20 cellular contexts compared by ENCODE assay signal in the genomic region with DNA sequence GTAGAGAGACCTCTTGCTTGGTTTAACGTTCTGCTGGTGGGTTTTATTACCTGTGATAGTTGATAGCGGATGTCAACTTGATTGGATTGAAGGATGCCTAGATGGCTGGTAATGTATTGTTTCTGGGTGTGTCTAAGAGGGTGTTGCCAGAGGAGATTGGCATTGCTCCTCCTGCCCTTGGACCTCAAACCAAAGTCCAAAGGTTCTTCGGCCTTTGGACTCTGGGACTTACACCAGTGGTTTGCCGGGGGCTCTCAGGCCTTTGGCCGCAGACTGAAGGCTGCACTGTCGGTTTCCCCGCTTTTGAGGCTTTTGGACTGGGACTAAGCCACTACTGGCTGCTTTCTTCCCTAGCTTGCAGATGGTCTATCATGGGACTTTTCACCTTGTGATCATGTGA.
"Had no signal": no experiment of that assay in that cellular context is flagged by ENCODE, and none has a peak within 500 bp of the region (broad histone marks: within the 10 kb centered on the region; RNA-seq: fewer than 3 reads in every experiment).

No MANE protein-coding gene starts in this region.

- FAIRE-seq: K562, RCC 7860 had no signal

- H3K27ac Mint-ChIP-seq: IgD-negative memory B cell had no signal

- H3K4me3 ChIP-seq: K562 had no signal

- H3K9me3 ChIP-seq: SK-N-SH had no signal

- H3K9ac ChIP-seq: KMS-11, SK-N-SH had no signal

- DNase-seq: Kasumi-1, MM.1S, NCI-H1092 treated with DMSO at 0.1 percent for 48 hours, NCI-H1436, NCI-H187, NCI-H2029, NCI-H2081 treated with DMSO at 0.1 percent for 48 hours, NCI-H2171, NCI-H226, NCI-H446 treated with DMSO at 0.1 percent for 48 hours, NCI-H510A treated with DMSO at 0.1 percent for 48 hours, NCI-H526, NCI-H748 treated with DMSO at 0.1 percent for 48 hours, RPMI8226, SHP77, SK-N-SH had no signal

- H3K27ac ChIP-seq: KMS-11 had no signal

- ATAC-seq: K562 had no signal

- H3K4me1 Mint-ChIP-seq: IgD-negative memory B cell had no signal

- H3K4me2 ChIP-seq: KMS-11, SK-N-SH had no signal

- H3K4me3 Mint-ChIP-seq: IgD-negative memory B cell had no signal
